ENCODE assay signal across 9 cellular contexts in the genomic region with DNA sequence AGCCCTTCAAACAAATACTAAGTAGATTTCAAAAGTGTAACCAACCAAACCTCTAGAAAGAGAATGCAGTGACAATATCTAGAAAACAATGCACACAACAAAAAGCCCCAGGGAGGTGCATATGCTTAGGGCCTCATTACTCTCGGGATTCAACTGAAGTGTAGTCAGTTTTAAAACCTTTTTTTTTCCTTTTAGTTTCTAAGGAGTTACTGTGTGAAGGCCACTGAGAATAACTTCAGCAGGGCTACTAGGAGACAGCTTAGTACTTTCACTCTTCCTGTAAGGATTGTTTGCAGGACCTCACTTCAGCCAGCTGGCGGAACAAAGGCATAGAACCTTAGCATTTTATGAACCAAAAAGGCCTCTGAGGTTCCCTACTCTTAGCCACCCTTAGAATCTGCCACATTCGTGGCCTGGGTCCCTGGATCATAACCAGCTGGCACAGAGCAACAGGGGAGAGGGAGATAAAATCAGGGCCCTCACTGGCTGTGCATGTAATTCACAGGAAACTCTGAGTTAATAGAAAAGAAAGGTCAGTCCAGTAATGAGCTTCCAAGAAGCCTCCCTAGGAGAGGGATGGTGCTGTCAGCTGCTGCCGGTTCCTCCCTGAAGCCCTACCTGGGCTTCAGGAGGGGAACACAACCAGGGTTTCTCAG. TPM values are rescaled to one million over a fixed set of nuclear protein-coding genes. Genes with fewer than 3 reads are reported as not detected.
DNase-seq lines count a peak whose midpoint lies in the region; ATAC-seq, FAIRE-seq and TF ChIP-seq lines count a peak whose summit lies in the region.
"Had no signal": no experiment of that assay in that cellular context is flagged by ENCODE, and none has a peak within 500 bp of the region (broad histone marks: within the 10 kb centered on the region; RNA-seq: fewer than 3 reads in every experiment).

No MANE protein-coding gene starts in this region.

- WGBS in thymus: 84% methylated on average over 4 of the region's 4 CpGs
- 31 to 55% methylated on average over 4 of the region's 4 CpGs for WGBS in sigmoid colon, 2 donors

- H3K27ac ChIP-seq in thymus (ENCODE audit: low read depth) (peak overlapping the region; percentile 66), sigmoid colon (peak overlapping the region in 2 of 4 donors; percentile 26 to 29)

- H3K4me3 ChIP-seq in fibroblast of the aortic adventitia (ENCODE audit: low read depth, low read length) (no peak overlapping the region), thymus (ENCODE audit: low read length) (no peak overlapping the region), sigmoid colon (no peak overlapping the region)

- no peak for TF ChIP-seq POLR2A in sigmoid colon (IDR thresholded peaks at IDR 0.05)

- H3K4me1 ChIP-seq in thymus (ENCODE audit: control insufficient read depth, insufficient read depth, low read length): peaks cover 49% of the 10 kb centered on the region
- peaks cover 0 to 33% (median 24%) of the 10 kb centered on the region in 4 donors for H3K4me1 ChIP-seq in sigmoid colon

- intact Hi-C loops in sigmoid colon (cut with DNase I): no loop called here

- no peaks in the 10 kb centered on the region for H3K27me3 ChIP-seq in thymus (ENCODE audit: control insufficient read depth, insufficient read depth)
- H3K27me3 ChIP-seq in sigmoid colon: no peaks in the 10 kb centered on the region

- FAIRE-seq in HTR-8/SVneo (lab: Jason Lieb, UNC): no peak

- no peak for ATAC-seq in activated T-cell treated with anti-CD3 and anti-CD28 coated beads, Interleukin-2, amount 50 U/mL, for 4 hours
- no peak for ATAC-seq in T-helper 17 cell
- ATAC-seq in HG03097 (IDR thresholded peaks at IDR 0.05; ENCODE audit: low FRiP score, unreplicated experiment): no peak
- ATAC-seq: left ventricle myocardium superior had no signal

- peak; percentile 26 for TF ChIP-seq CTCF in fibroblast of the aortic adventitia (IDR thresholded peaks at IDR 0.05; ENCODE audit: insufficient read depth, low read length)
- TF ChIP-seq CTCF in sigmoid colon (IDR thresholded peaks at IDR 0.05): no peak

- H3K36me3 ChIP-seq in thymus (ENCODE audit: control insufficient read depth, insufficient read depth): no peaks in the 10 kb centered on the region
- H3K36me3 ChIP-seq in sigmoid colon: no peaks in the 10 kb centered on the region

- DNase-seq in activated T-cell treated with anti-CD3 and anti-CD28 coated beads, Interleukin-2, amount 50 U/mL, for 4 hours: no peak
- DNase-seq in activated T-cell treated with anti-CD3 and anti-CD28 coated beads, Interleukin-2, amount 50 U/mL, for 1 hour: no peak
- DNase-seq in T-helper 17 cell (no peak), fibroblast of the aortic adventitia (ENCODE audit: low read depth) (peak; percentile 42), HTR-8/SVneo (ENCODE audit: insufficient read length, low spot score) (no peak), sigmoid colon (no peak)
- DNase-seq: left ventricle myocardium superior had no signal

- no peaks in the 10 kb centered on the region for H3K27me3 Mint-ChIP-seq in activated T-cell treated with anti-CD3 and anti-CD28 coated beads, Interleukin-2, amount 50 U/mL, for 4 hours (ENCODE audit: low read depth)
- H3K27me3 Mint-ChIP-seq in T-helper 17 cell: no peaks in the 10 kb centered on the region

- TF ChIP-seq EP300 in sigmoid colon (IDR thresholded peaks at IDR 0.05): no peak

- peaks cover 9% of the 10 kb centered on the region for H3K36me3 Mint-ChIP-seq in activated T-cell treated with anti-CD3 and anti-CD28 coated beads, Interleukin-2, amount 50 U/mL, for 4 hours (ENCODE audit: insufficient read depth)
- H3K36me3 Mint-ChIP-seq in T-helper 17 cell (ENCODE audit: low read depth): peaks cover 2% of the 10 kb centered on the region

- H3K27ac Mint-ChIP-seq in T-helper 17 cell: peak overlapping the region; percentile 95

- no peaks in the 10 kb centered on the region for H3K9me3 Mint-ChIP-seq in activated T-cell treated with anti-CD3 and anti-CD28 coated beads, Interleukin-2, amount 50 U/mL, for 4 hours

- H3K9me3 ChIP-seq in T-helper 17 cell (ENCODE audit: control insufficient read depth, low read length, poor library complexity, severe bottlenecking): no peaks in the 10 kb centered on the region
- no peaks in the 10 kb centered on the region for H3K9me3 ChIP-seq in thymus (ENCODE audit: control insufficient read depth)
- H3K9me3 ChIP-seq in sigmoid colon: no peaks in the 10 kb centered on the region

- peaks cover 82% of the 10 kb centered on the region for H3K4me1 Mint-ChIP-seq in activated T-cell treated with anti-CD3 and anti-CD28 coated beads, Interleukin-2, amount 50 U/mL, for 4 hours (ENCODE audit: low read depth)
- peaks cover 72% of the 10 kb centered on the region for H3K4me1 Mint-ChIP-seq in T-helper 17 cell

- peak overlapping the region; percentile 94 for H3K4me3 Mint-ChIP-seq in activated T-cell treated with anti-CD3 and anti-CD28 coated beads, Interleukin-2, amount 50 U/mL, for 4 hours
- peak overlapping the region; percentile 96 for H3K4me3 Mint-ChIP-seq in T-helper 17 cell

RNA-seq across cellular contexts. Expression of gene VOPP1, which starts 3.6 kb away (rescaled TPM):
- 100 to 1,000 TPM in 1 of 3 donors, 10 to 100 TPM in 2; 63.6 to 103 (median 99.2) TPM for total RNA-seq in activated T-cell treated with anti-CD3 and anti-CD28 coated beads, Interleukin-2, amount 50 U/mL, for 4 hours
- total RNA-seq in T-helper 17 cell (100 to 1,000 TPM; 114 to 120 TPM), fibroblast of the aortic adventitia (ENCODE audit: low replicate concordance) (46.1 and 89.4 TPM in 2 replicates), sigmoid colon (10 to 100 TPM; 22.2 to 26.4 (median 24.3) TPM)
- polyA plus RNA-seq in thymus (61.9 TPM), sigmoid colon (10 to 100 TPM; 57.8 to 59.5 (median 59.5) TPM)
